Comparison of ENCODE assay signal across 9 cellular contexts in genomic region chr3:194333212-194333980, GRCh38. TPM values are rescaled to one million over a fixed set of nuclear protein-coding genes. Genes with fewer than 3 reads are reported as not detected.
DNase-seq lines count a peak whose midpoint lies in the region; ATAC-seq and TF ChIP-seq lines count a peak whose summit lies in the region.
"Had no signal": no experiment of that assay in that cellular context is flagged by ENCODE, and none has a peak within 500 bp of the region (broad histone marks: within the 10 kb centered on the region; RNA-seq: fewer than 3 reads in every experiment).

No MANE protein-coding gene starts in this region.

- WGBS in psoas muscle, 3 donors, result 4 to 6% (median 5%) methylated on average over 64 to 69 of the region's 69 CpGs

- ATAC-seq in Right ventricle myocardium superior (ENCODE audit: poor library complexity) (peak; percentile 94), psoas muscle (peak; percentile 85 to 98 (median 92))

- H3K27me3 ChIP-seq in H7 (ENCODE audit: control insufficient read depth, insufficient read depth, low read length) (peaks cover 14% of the 10 kb centered on the region), MM.1S (replicated peaks; ENCODE audit: insufficient read depth, low read length) (peaks cover 15% of the 10 kb centered on the region), psoas muscle (ENCODE audit: insufficient read depth in 3 of 3, low read length in 2 of 3) (no peaks in the 10 kb centered on the region), uterus (no peaks in the 10 kb centered on the region)

- H3K4me3 ChIP-seq in H7 (ENCODE audit: insufficient read depth, low read depth, low read length), result peak overlapping the region; percentile 50
- H3K4me3 ChIP-seq in MM.1S (ENCODE audit: low read length), result peak overlapping the region; percentile 63
- peak overlapping the region; percentile 65 for H3K4me3 ChIP-seq in psoas muscle
- peak overlapping the region in 1 of 2 donors; percentile 33 for H3K4me3 ChIP-seq in uterus

- DNase-seq in Daoy (ENCODE audit: low read depth) (peak; percentile 91), H7 (peak; percentile 94), MM.1S (peak; percentile 91), Right ventricle myocardium superior (peak; percentile 92), psoas muscle (peak; percentile 85 to 93), uterus (peak; percentile 80 to 89), KG1 (lab: John Stamatoyannopoulos, UW) (no peak)
- peak; percentile 82 for DNase-seq in activated T-helper 9 cell treated with anti-CD3 and anti-CD28 coated beads, Interleukin-2, amount 50 U/mL, for 16 hours (ENCODE audit: low read depth)

- TF ChIP-seq POLR2A in uterus (IDR thresholded peaks at IDR 0.05), result no peak

- no peaks in the 10 kb centered on the region for H3K9me3 ChIP-seq in MM.1S (replicated peaks; ENCODE audit: insufficient read depth, low read length)
- no peaks in the 10 kb centered on the region for H3K9me3 ChIP-seq in psoas muscle
- H3K9me3 ChIP-seq in uterus, result no peaks in the 10 kb centered on the region

- peak overlapping the region; percentile 80 for H2AFZ ChIP-seq in MM.1S (ENCODE audit: low read length)

- no peaks in the 10 kb centered on the region for H3F3A ChIP-seq in MM.1S (ENCODE audit: insufficient read depth, low read length)

- H3K9ac ChIP-seq in MM.1S (ENCODE audit: low read length), result peak overlapping the region; percentile 4; the same call in 1 of the 2 replicates

- peak overlapping the region; percentile 78 for H3K4me2 ChIP-seq in MM.1S (ENCODE audit: low read depth, low read length)

- peak; percentile 100 for TF ChIP-seq CTCF in MM.1S (IDR thresholded peaks at IDR 0.05; ENCODE audit: low read length)
- TF ChIP-seq CTCF in psoas muscle (IDR thresholded peaks at IDR 0.05), result peak; percentile 100
- TF ChIP-seq CTCF in uterus (IDR thresholded peaks at IDR 0.05), result peak; percentile 97 to 99 (median 98)

- H4K20me1 ChIP-seq in MM.1S (ENCODE audit: insufficient read depth, low read length), result no peaks in the 10 kb centered on the region

- no peaks in the 10 kb centered on the region for H3K79me2 ChIP-seq in MM.1S (ENCODE audit: low read length)

- H3K27ac ChIP-seq in MM.1S (ENCODE audit: low read length) (no peak overlapping the region), psoas muscle (no peak overlapping the region), uterus (no peak overlapping the region)

- H3K4me1 ChIP-seq in MM.1S (ENCODE audit: low read length) (0 out of 2 replicates have a peak, but pooled peaks cover 5% of the 10 kb centered on the region), psoas muscle (peaks cover 10% of the 10 kb centered on the region), uterus (no peaks in the 10 kb centered on the region)

- no peaks in the 10 kb centered on the region for H3K9me2 ChIP-seq in MM.1S (replicated peaks; ENCODE audit: insufficient read depth, low read length)

- intact Hi-C loops in Right ventricle myocardium superior (cut with DNase I) (loop anchor here (5.0 to 10.0 kb wide), 2 partner anchors 69 to 251 kb away; no protein-coding TSS in a partner anchor), psoas muscle (cut with DNase I) (loop anchor here (2.0 to 10.0 kb wide), 3 partner anchors 71 to 264 kb away; no protein-coding TSS in a partner anchor), uterus (cut with DNase I; ENCODE audit: low total_unique reads) (no loop called here)

- H3K36me3 ChIP-seq in H7 (replicated peaks; ENCODE audit: control insufficient read depth, insufficient read depth, low read length), result no peaks in the 10 kb centered on the region
- no peaks in the 10 kb centered on the region for H3K36me3 ChIP-seq in MM.1S (replicated peaks; ENCODE audit: insufficient read depth, low read length)
- no peaks in the 10 kb centered on the region for H3K36me3 ChIP-seq in psoas muscle (ENCODE audit: insufficient read depth in 1 of 2, low read depth in 1 of 2)
- H3K36me3 ChIP-seq in uterus, result no peaks in the 10 kb centered on the region

RNA-seq across cellular contexts. Expression of gene CPN2, which starts 17.7 kb away (rescaled TPM):
- total RNA-seq in Daoy (2014; rRNA removed; shearing (Covaris generic)), result not detected in 2 replicates
- total RNA-seq in H7 (2014; rRNA removed; shearing (Covaris generic)), result 0.21 TPM in 1 of 2 replicates, not detected in the other
- total RNA-seq in Right ventricle myocardium superior (2.4 TPM), psoas muscle (under 1 TPM in 1 of 4 donors, not detected in 3; 0.13 TPM), uterus (under 1 TPM in 1 of 4 donors, not detected in 3; 0.15 TPM)
- under 1 TPM in 1 of 3 donors, not detected in 2; 0.03 TPM for polyA plus RNA-seq in psoas muscle
- total RNA-seq: mononuclear cell had no signal

RNA-seq across cellular contexts. Expression of gene LRRC15, which starts 36.1 kb away (rescaled TPM):
- 2.0 and 2.9 TPM in 2 replicates for total RNA-seq in Daoy (2014; rRNA removed; shearing (Covaris generic))
- 0.18 and 0.21 TPM in 2 replicates for total RNA-seq in H7 (2014; rRNA removed; shearing (Covaris generic))
- total RNA-seq in Right ventricle myocardium superior, result 0.16 TPM
- total RNA-seq in psoas muscle, result under 1 TPM in 2 of 4 donors, not detected in 2; 0.04 to 0.09 TPM
- under 1 TPM in 1 of 3 donors, not detected in 2; 0.01 TPM for polyA plus RNA-seq in psoas muscle
- under 1 TPM in 2 of 4 donors, not detected in 2; under 0.01 to 0.59 TPM for total RNA-seq in uterus
